9 cellular contexts compared by ENCODE assay signal in the genomic region with DNA sequence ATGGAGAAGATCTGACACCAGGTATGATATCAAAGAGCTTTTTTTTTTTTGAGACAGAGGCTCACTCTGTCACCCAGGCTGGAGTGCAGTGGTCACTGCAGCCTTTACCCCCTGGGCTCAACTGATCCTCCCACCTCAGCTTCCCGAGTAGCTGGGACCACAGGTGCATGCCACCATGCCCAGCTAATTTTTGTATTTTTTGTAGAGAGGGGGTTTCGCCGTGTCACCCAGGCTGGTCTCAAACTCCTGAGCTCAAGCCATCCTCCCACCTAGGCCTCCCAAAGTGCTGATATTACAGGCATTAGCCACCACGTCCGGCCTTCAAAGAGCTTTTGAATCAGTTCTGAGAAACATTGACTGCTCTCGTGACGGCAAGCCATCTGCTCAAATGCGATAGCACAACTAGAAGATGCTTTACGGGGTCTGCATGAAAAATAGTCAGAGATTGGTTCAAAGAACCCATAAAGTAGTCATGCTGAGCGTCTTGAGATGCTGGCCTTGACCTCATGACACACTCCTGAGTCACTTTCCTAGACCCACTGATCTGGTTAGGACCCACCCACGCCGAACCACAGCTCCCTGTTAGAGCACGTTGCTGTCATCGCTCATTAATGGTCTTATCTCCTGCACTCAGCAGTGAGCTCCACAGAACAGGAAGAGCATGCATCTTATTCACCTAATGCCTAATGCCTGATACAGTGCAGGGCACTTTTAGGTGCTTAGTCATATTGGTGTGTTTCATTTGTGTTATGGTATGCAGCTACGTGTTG. TPM values are rescaled to one million over a fixed set of nuclear protein-coding genes. Genes with fewer than 3 reads are reported as not detected.
DNase-seq lines count a peak whose midpoint lies in the region; ATAC-seq and TF ChIP-seq lines count a peak whose summit lies in the region.
"Had no signal": no experiment of that assay in that cellular context is flagged by ENCODE, and none has a peak within 500 bp of the region (broad histone marks: within the 10 kb centered on the region; RNA-seq: fewer than 3 reads in every experiment).

No MANE protein-coding gene starts in this region.

- no peak for TF ChIP-seq CTCF in NB4 (IDR thresholded peaks at IDR 0.05; ENCODE audit: low read depth, low read length)

- peak; percentile 8 to 14 for DNase-seq in activated T-cell treated with anti-CD3 and anti-CD28 coated beads, Interleukin-2, amount 50 U/mL, for 72 hours
- no peak for DNase-seq in activated T-cell treated with anti-CD3 and anti-CD28 coated beads, Interleukin-2, amount 50 U/mL, for 24 hours
- DNase-seq in NB4 (ENCODE audit: low read depth): peak; percentile 94
- no peak for DNase-seq in stimulated activated effector memory CD8-positive, alpha-beta T cell treated with anti-CD3 and anti-CD28 coated beads, Interleukin-12 subunit alpha, Interleukin-12 subunit beta, amount 100 ng/mL, for 72 hours (ENCODE audit: low spot score in 2 of 2)
- DNase-seq in mucosa of gallbladder (ENCODE audit: low spot score): no peak
- no peak for DNase-seq in NCI-H187 treated with DMSO at 0.1 percent for 48 hours (lab: John Stamatoyannopoulos, UW)
- no peak for DNase-seq in NCI-H524 treated with DMSO at 0.1 percent for 48 hours (lab: John Stamatoyannopoulos, UW)
- DNase-seq: activated gamma-delta T cell treated with Interleukin-2 at 50 U/mL for 16 hours had no signal

- peaks cover 0 to 3% of the 10 kb centered on the region in 2 donors for H3K9me3 Mint-ChIP-seq in activated T-cell treated with anti-CD3 and anti-CD28 coated beads, Interleukin-2, amount 50 U/mL, for 72 hours
- peaks cover 3% of the 10 kb centered on the region for H3K9me3 Mint-ChIP-seq in activated T-cell treated with anti-CD3 and anti-CD28 coated beads, Interleukin-2, amount 50 U/mL, for 24 hours
- H3K9me3 Mint-ChIP-seq in stimulated activated effector memory CD8-positive, alpha-beta T cell treated with anti-CD3 and anti-CD28 coated beads, Interleukin-12 subunit alpha, Interleukin-12 subunit beta, amount 100 ng/mL, for 72 hours: peaks cover 5% of the 10 kb centered on the region

- H3K4me1 Mint-ChIP-seq in activated T-cell treated with anti-CD3 and anti-CD28 coated beads, Interleukin-2, amount 50 U/mL, for 72 hours (ENCODE audit: low read depth): no peaks in the 10 kb centered on the region
- H3K4me1 Mint-ChIP-seq in activated T-cell treated with anti-CD3 and anti-CD28 coated beads, Interleukin-2, amount 50 U/mL, for 24 hours (ENCODE audit: low read depth): no peaks in the 10 kb centered on the region
- no peaks in the 10 kb centered on the region for H3K4me1 Mint-ChIP-seq in stimulated activated effector memory CD8-positive, alpha-beta T cell treated with anti-CD3 and anti-CD28 coated beads, Interleukin-12 subunit alpha, Interleukin-12 subunit beta, amount 100 ng/mL, for 72 hours

- H3K4me3 ChIP-seq in NB4 (ENCODE audit: low read depth, low read length): no peak overlapping the region

- H3K27ac Mint-ChIP-seq in activated T-cell treated with anti-CD3 and anti-CD28 coated beads, Interleukin-2, amount 50 U/mL, for 72 hours: no peak overlapping the region
- no peak overlapping the region for H3K27ac Mint-ChIP-seq in activated T-cell treated with anti-CD3 and anti-CD28 coated beads, Interleukin-2, amount 50 U/mL, for 24 hours
- no peak overlapping the region for H3K27ac Mint-ChIP-seq in stimulated activated effector memory CD8-positive, alpha-beta T cell treated with anti-CD3 and anti-CD28 coated beads, Interleukin-12 subunit alpha, Interleukin-12 subunit beta, amount 100 ng/mL, for 72 hours

- H3K4me3 Mint-ChIP-seq in activated T-cell treated with anti-CD3 and anti-CD28 coated beads, Interleukin-2, amount 50 U/mL, for 72 hours: no peak overlapping the region
- no peak overlapping the region for H3K4me3 Mint-ChIP-seq in activated T-cell treated with anti-CD3 and anti-CD28 coated beads, Interleukin-2, amount 50 U/mL, for 24 hours
- H3K4me3 Mint-ChIP-seq in stimulated activated effector memory CD8-positive, alpha-beta T cell treated with anti-CD3 and anti-CD28 coated beads, Interleukin-12 subunit alpha, Interleukin-12 subunit beta, amount 100 ng/mL, for 72 hours: no peak overlapping the region

- peaks cover 2% of the 10 kb centered on the region in 2 donors for H3K36me3 Mint-ChIP-seq in activated T-cell treated with anti-CD3 and anti-CD28 coated beads, Interleukin-2, amount 50 U/mL, for 72 hours (ENCODE audit: insufficient read depth in 2 of 2)
- H3K36me3 Mint-ChIP-seq in activated T-cell treated with anti-CD3 and anti-CD28 coated beads, Interleukin-2, amount 50 U/mL, for 24 hours (ENCODE audit: low read depth): no peaks in the 10 kb centered on the region
- H3K36me3 Mint-ChIP-seq in stimulated activated effector memory CD8-positive, alpha-beta T cell treated with anti-CD3 and anti-CD28 coated beads, Interleukin-12 subunit alpha, Interleukin-12 subunit beta, amount 100 ng/mL, for 72 hours: no peaks in the 10 kb centered on the region

- peak; percentile 36 to 45 for ATAC-seq in activated T-cell treated with anti-CD3 and anti-CD28 coated beads, Interleukin-2, amount 50 U/mL, for 72 hours (replicated peaks in 1 of 2)
- peak; percentile 100 for ATAC-seq in esophagus mucosa
- ATAC-seq in stimulated activated effector memory CD8-positive, alpha-beta T cell treated with anti-CD3 and anti-CD28 coated beads, Interleukin-12 subunit alpha, Interleukin-12 subunit beta, amount 100 ng/mL, for 72 hours: peak; percentile 83

- no peak for TF ChIP-seq POLR2A in NB4 (IDR thresholded peaks at IDR 0.05; ENCODE audit: extremely low read depth, insufficient read length)

- H3K27me3 Mint-ChIP-seq in activated T-cell treated with anti-CD3 and anti-CD28 coated beads, Interleukin-2, amount 50 U/mL, for 72 hours (ENCODE audit: low read depth): peaks cover 8% of the 10 kb centered on the region
- peaks cover 14% of the 10 kb centered on the region for H3K27me3 Mint-ChIP-seq in activated T-cell treated with anti-CD3 and anti-CD28 coated beads, Interleukin-2, amount 50 U/mL, for 24 hours

RNA-seq across cellular contexts. Expression of a gene that starts 57.0 kb away (rescaled TPM):
- total RNA-seq in activated T-cell treated with anti-CD3 and anti-CD28 coated beads, Interleukin-2, amount 50 U/mL, for 72 hours: not detected
- 6.9 TPM for total RNA-seq in esophagus mucosa
- 288 TPM for total RNA-seq in mucosa of gallbladder

Comparison
In these comparisons a context has a peak if more than half of its experiments do, and no peak if none do; other contexts are left out.
1. DNase-seq: peak in activated T-cell treated with anti-CD3 and anti-CD28 coated beads, Interleukin-2, amount 50 U/mL, for 72 hours (2 of 2) and NB4 (single experiment); none in activated T-cell treated with anti-CD3 and anti-CD28 coated beads, Interleukin-2, amount 50 U/mL, for 24 hours (single experiment), stimulated activated effector memory CD8-positive, alpha-beta T cell treated with anti-CD3 and anti-CD28 coated beads, Interleukin-12 subunit alpha, Interleukin-12 subunit beta, amount 100 ng/mL, for 72 hours (0 of 2), mucosa of gallbladder (single experiment), NCI-H187 treated with DMSO at 0.1 percent for 48 hours (single experiment) and NCI-H524 treated with DMSO at 0.1 percent for 48 hours (single experiment).
2. ATAC-seq: peak in every context shown above with its lines; median percentile 100 in esophagus mucosa; 83 in stimulated activated effector memory CD8-positive, alpha-beta T cell treated with anti-CD3 and anti-CD28 coated beads, Interleukin-12 subunit alpha, Interleukin-12 subunit beta, amount 100 ng/mL, for 72 hours; 40 in activated T-cell treated with anti-CD3 and anti-CD28 coated beads, Interleukin-2, amount 50 U/mL, for 72 hours.
3. RNA of a gene that starts 57.0 kb away (total RNA-seq): 288 TPM in mucosa of gallbladder (single experiment); 6.9 TPM in esophagus mucosa (single experiment) and not detected in activated T-cell treated with anti-CD3 and anti-CD28 coated beads, Interleukin-2, amount 50 U/mL, for 72 hours; every median in the first group is over 10 times any median in the second.